13 cellular contexts compared by ENCODE assay signal in the genomic region with DNA sequence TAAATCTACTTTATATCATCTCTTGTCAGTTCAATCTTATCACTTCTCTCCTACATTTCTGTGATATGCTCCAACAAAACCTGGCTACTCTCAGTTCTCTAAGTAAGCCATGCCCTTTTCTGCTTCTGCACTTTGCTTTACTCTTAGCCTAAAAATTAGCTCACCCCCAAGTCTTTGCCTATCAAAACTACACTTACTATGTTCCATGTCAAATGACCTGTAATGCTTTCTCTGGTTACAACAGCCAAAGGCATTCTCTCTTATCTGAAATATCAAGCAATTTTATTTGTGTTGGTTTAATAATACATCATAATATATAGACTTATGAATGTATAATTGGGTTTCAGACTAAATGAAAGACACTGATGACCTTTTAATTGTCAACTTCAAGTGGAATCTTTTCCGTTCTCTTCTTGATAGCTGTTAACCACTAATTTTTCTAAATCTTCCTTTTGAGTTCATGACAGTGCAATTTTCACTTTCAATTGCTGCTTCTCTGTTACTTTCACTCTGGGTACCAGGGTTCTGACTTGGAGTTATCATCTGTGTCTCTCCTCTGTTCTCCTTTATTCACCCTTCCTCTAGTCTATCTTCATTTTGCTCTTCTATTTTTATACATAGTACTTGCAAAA.
DNase-seq lines count a peak whose midpoint lies in the region; ATAC-seq and TF ChIP-seq lines count a peak whose summit lies in the region.
"Had no signal": no experiment of that assay in that cellular context is flagged by ENCODE, and none has a peak within 500 bp of the region (broad histone marks: within the 10 kb centered on the region; RNA-seq: fewer than 3 reads in every experiment).

No MANE protein-coding gene starts in this region.

- H3K36me3 ChIP-seq in GM06990 (ENCODE audit: control insufficient read depth, insufficient read depth, low read length) (no peaks in the 10 kb centered on the region), tibial nerve (no peaks in the 10 kb centered on the region), thyroid gland (no peaks in the 10 kb centered on the region), breast epithelium (no peaks in the 10 kb centered on the region)
- H3K36me3 ChIP-seq: Peyer's patch, tibial artery had no signal

- 64 to 84% methylated on average over 1 of the region's 1 CpG for WGBS in tibial nerve, 2 donors
- 88 to 96% methylated on average over 1 of the region's 1 CpG for WGBS in thyroid gland, 2 donors

- TF ChIP-seq CTCF in GM06990 (IDR thresholded peaks at IDR 0.05; ENCODE audit: insufficient read depth, low read length, poor library complexity, severe bottlenecking): no peak
- TF ChIP-seq CTCF in tibial nerve (IDR thresholded peaks at IDR 0.05): no peak
- no peak for TF ChIP-seq CTCF in thyroid gland (IDR thresholded peaks at IDR 0.05)
- no peak for TF ChIP-seq CTCF in breast epithelium (IDR thresholded peaks at IDR 0.05)

- no peak for TF ChIP-seq POLR2A in tibial nerve (IDR thresholded peaks at IDR 0.05)
- TF ChIP-seq POLR2A in thyroid gland (IDR thresholded peaks at IDR 0.05): no peak
- no peak for TF ChIP-seq POLR2A in breast epithelium (IDR thresholded peaks at IDR 0.05)

- H3K9me3 ChIP-seq in tibial nerve (no peaks in the 10 kb centered on the region), thyroid gland (no peaks in the 10 kb centered on the region), breast epithelium (no peaks in the 10 kb centered on the region)
- H3K9me3 ChIP-seq: Peyer's patch, tibial artery had no signal

- H3K9me3 Mint-ChIP-seq in stimulated activated memory B cell treated with anti-CD40 and anti-IgM and Interleukin-4, amounts not matched to agents 10 μg/mL and 1 μg/mL and 100 μg/mL, for 72 hours: peaks cover 3% of the 10 kb centered on the region

- no peak overlapping the region for H3K27ac ChIP-seq in tibial nerve
- H3K27ac ChIP-seq in thyroid gland: no peak overlapping the region
- H3K27ac ChIP-seq in breast epithelium: no peak overlapping the region
- H3K27ac ChIP-seq: Peyer's patch, tibial artery had no signal

- intact Hi-C loops in thyroid gland (cut with DNase I) (no loop called here), breast epithelium (cut with DNase I; ENCODE audit: low total_unique reads) (no loop called here)

- peak; percentile 29 for DNase-seq in GM06990 (ENCODE audit: extremely low read depth, insufficient read length)
- no peak for DNase-seq in tibial nerve (ENCODE audit: low spot score in 2 of 2)
- no peak for DNase-seq in thyroid gland
- no peak for DNase-seq in breast epithelium (ENCODE audit: low spot score in 2 of 2)
- DNase-seq: 8988T, IMR-90, NCI-H2081 treated with DMSO at 0.1 percent for 48 hours, Peyer's patch, tibial artery had no signal

- H3K4me3 ChIP-seq in GM06990 (replicated peaks; ENCODE audit: low read depth, low read length): no peak overlapping the region
- no peak overlapping the region for H3K4me3 ChIP-seq in tibial nerve
- H3K4me3 ChIP-seq in thyroid gland (replicated peaks in 1 of 3): no peak overlapping the region
- H3K4me3 ChIP-seq in breast epithelium: no peak overlapping the region
- H3K4me3 ChIP-seq: Peyer's patch, tibial artery had no signal

- H3K36me3 Mint-ChIP-seq in stimulated activated memory B cell treated with anti-CD40 and anti-IgM and Interleukin-4, amounts not matched to agents 10 μg/mL and 1 μg/mL and 100 μg/mL, for 72 hours: no peaks in the 10 kb centered on the region

- ATAC-seq in GM19324 (IDR thresholded peaks at IDR 0.05; ENCODE audit: low FRiP score, unreplicated experiment): peak; percentile 96
- ATAC-seq in HG02588 (IDR thresholded peaks at IDR 0.05; ENCODE audit: unreplicated experiment): peak; percentile 91
- ATAC-seq in HG03196 (IDR thresholded peaks at IDR 0.05; ENCODE audit: unreplicated experiment): peak; percentile 95
- ATAC-seq in stimulated activated memory B cell treated with anti-CD40 and anti-IgM and Interleukin-4, amounts not matched to agents 10 μg/mL and 1 μg/mL and 100 μg/mL, for 72 hours: no peak

- no peaks in the 10 kb centered on the region for H3K4me1 Mint-ChIP-seq in stimulated activated memory B cell treated with anti-CD40 and anti-IgM and Interleukin-4, amounts not matched to agents 10 μg/mL and 1 μg/mL and 100 μg/mL, for 72 hours

- no peak overlapping the region for H3K4me3 Mint-ChIP-seq in stimulated activated memory B cell treated with anti-CD40 and anti-IgM and Interleukin-4, amounts not matched to agents 10 μg/mL and 1 μg/mL and 100 μg/mL, for 72 hours

- TF ChIP-seq EP300 in tibial nerve (IDR thresholded peaks at IDR 0.05): no peak

- H3K27me3 Mint-ChIP-seq in stimulated activated memory B cell treated with anti-CD40 and anti-IgM and Interleukin-4, amounts not matched to agents 10 μg/mL and 1 μg/mL and 100 μg/mL, for 72 hours: no peaks in the 10 kb centered on the region

- no peaks in the 10 kb centered on the region for H3K27me3 ChIP-seq in GM06990 (replicated peaks; ENCODE audit: control insufficient read depth, insufficient read depth, low read length)
- H3K27me3 ChIP-seq in tibial nerve: no peaks in the 10 kb centered on the region
- no peaks in the 10 kb centered on the region for H3K27me3 ChIP-seq in thyroid gland
- H3K27me3 ChIP-seq in breast epithelium: no peaks in the 10 kb centered on the region
- H3K27me3 ChIP-seq: Peyer's patch, tibial artery had no signal

- no peak overlapping the region for H3K27ac Mint-ChIP-seq in stimulated activated memory B cell treated with anti-CD40 and anti-IgM and Interleukin-4, amounts not matched to agents 10 μg/mL and 1 μg/mL and 100 μg/mL, for 72 hours

- H3K4me1 ChIP-seq in tibial nerve (no peaks in the 10 kb centered on the region), thyroid gland (no peaks in the 10 kb centered on the region), breast epithelium (no peaks in the 10 kb centered on the region)
- H3K4me1 ChIP-seq: Peyer's patch, tibial artery had no signal
